2 cellular contexts compared by ENCODE assay signal in the genomic region with DNA sequence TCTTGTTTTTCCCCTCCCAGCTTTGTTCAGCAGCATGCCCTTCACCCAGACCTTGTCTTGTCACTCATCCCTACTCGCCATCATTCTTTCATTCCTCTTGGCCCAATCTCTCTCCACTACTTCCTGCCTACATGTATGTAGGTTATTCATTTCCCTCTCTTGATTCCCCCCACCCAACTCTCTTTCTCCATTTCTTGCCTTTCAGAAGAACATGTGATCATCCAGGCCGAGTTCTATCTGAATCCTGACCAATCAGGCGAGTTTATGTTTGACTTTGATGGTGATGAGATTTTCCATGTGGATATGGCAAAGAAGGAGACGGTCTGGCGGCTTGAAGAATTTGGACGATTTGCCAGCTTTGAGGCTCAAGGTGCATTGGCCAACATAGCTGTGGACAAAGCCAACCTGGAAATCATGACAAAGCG.
TF ChIP-seq lines count a peak whose summit lies in the region.

No MANE protein-coding gene starts in this region.

TF ChIP-seq in GM12891, 5 proteins besides CTCF, POLR2A, EP300 and RAD21:
- TF ChIP-seq SPI1 (IDR thresholded peaks at IDR 0.05; ENCODE audit: low read depth, low read length) = no peak
- TF ChIP-seq TAF1 (IDR thresholded peaks at IDR 0.05; ENCODE audit: low read depth, low read length) = no peak
- TF ChIP-seq POLR2AphosphoS5 (IDR thresholded peaks at IDR 0.05; ENCODE audit: low read depth, low read length) = peak; percentile 90
- 0 out of 2 replicates have a peak, but pooled peaks have one; percentile 47 for TF ChIP-seq POU2F2 (IDR thresholded peaks at IDR 0.05; ENCODE audit: low read depth, low read length)
- TF ChIP-seq PAX5 (IDR thresholded peaks at IDR 0.05; ENCODE audit: insufficient read depth, low read length, severe bottlenecking) = no peak

TF ChIP-seq in GM12878, 131 proteins besides CTCF, POLR2A, EP300 and RAD21:
- TF ChIP-seq, protein P1, sequence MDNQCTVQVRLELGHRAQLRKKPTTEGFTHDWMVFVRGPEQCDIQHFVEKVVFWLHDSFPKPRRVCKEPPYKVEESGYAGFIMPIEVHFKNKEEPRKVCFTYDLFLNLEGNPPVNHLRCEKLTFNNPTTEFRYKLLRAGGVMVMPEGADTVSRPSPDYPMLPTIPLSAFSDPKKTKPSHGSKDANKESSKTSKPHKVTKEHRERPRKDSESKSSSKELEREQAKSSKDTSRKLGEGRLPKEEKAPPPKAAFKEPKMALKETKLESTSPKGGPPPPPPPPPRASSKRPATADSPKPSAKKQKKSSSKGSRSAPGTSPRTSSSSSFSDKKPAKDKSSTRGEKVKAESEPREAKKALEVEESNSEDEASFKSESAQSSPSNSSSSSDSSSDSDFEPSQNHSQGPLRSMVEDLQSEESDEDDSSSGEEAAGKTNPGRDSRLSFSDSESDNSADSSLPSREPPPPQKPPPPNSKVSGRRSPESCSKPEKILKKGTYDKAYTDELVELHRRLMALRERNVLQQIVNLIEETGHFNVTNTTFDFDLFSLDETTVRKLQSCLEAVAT (IDR thresholded peaks at IDR 0.05) = peak; percentile 82
- TF ChIP-seq BMI1 (IDR thresholded peaks at IDR 0.05; ENCODE audit: borderline replicate concordance) (peak; percentile 63), RAD51 (IDR thresholded peaks at IDR 0.05) (peak; percentile 59; the same call in 1 of the 2 replicates), IKZF1 (conservative IDR thresholded peaks at IDR 0.05) (0 out of 2 replicates have a peak, but pooled peaks have one; percentile 25), TBL1XR1 (IDR thresholded peaks at IDR 0.05; ENCODE audit: low read depth, low read length) (no peak), HDGF (IDR thresholded peaks at IDR 0.05) (peak; percentile 83), ZSCAN29 (IDR thresholded peaks at IDR 0.05) (no peak), ATF7 (IDR thresholded peaks at IDR 0.05; ENCODE audit: low read depth) (0 out of 2 replicates have a peak, but pooled peaks have one; percentile 19), POU2F2 (IDR thresholded peaks at IDR 0.05; ENCODE audit: borderline replicate concordance, low read depth, low read length) (peak; percentile 59; the same call in 1 of the 3 replicates), SMAD1 (IDR thresholded peaks at IDR 0.05; ENCODE audit: low read depth, partially characterized antibody) (peak; percentile 38), PBX3 (IDR thresholded peaks at IDR 0.05; ENCODE audit: insufficient replicate concordance, low read depth, low read length) (peak; percentile 39), PKNOX1 (IDR thresholded peaks at IDR 0.05) (peak; percentile 88), SPI1 (IDR thresholded peaks at IDR 0.05; ENCODE audit: borderline replicate concordance, insufficient read depth, low read depth, low read length) (0 out of 2 replicates have a peak, but pooled peaks have one; percentile 7), CHD2 (IDR thresholded peaks at IDR 0.05; ENCODE audit: borderline replicate concordance, low read depth, low read length) (no peak), JUNB (IDR thresholded peaks at IDR 0.05) (no peak), POLR2AphosphoS5 (IDR thresholded peaks at IDR 0.05; ENCODE audit: low read length) (peak; percentile 65), NBN (IDR thresholded peaks at IDR 0.05) (0 out of 2 replicates have a peak, but pooled peaks have one; percentile 28), YY1 (IDR thresholded peaks at IDR 0.05; ENCODE audit: low read depth, low read length) (peak; percentile 36; the same call in 1 of the 2 replicates), ATF2 (IDR thresholded peaks at IDR 0.05; ENCODE audit: low read length) (peak; percentile 43; the same call in 1 of the 2 replicates), IKZF2 (IDR thresholded peaks at IDR 0.05) (peak; percentile 37 to 49; a peak in 3 of 4 replicates)
- TF ChIP-seq, protein P2, sequence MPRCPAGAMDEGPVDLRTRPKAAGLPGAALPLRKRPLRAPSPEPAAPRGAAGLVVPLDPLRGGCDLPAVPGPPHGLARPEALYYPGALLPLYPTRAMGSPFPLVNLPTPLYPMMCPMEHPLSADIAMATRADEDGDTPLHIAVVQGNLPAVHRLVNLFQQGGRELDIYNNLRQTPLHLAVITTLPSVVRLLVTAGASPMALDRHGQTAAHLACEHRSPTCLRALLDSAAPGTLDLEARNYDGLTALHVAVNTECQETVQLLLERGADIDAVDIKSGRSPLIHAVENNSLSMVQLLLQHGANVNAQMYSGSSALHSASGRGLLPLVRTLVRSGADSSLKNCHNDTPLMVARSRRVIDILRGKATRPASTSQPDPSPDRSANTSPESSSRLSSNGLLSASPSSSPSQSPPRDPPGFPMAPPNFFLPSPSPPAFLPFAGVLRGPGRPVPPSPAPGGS (IDR thresholded peaks at IDR 0.05; ENCODE audit: borderline replicate concordance, insufficient read depth, low read depth, low read length, poor library complexity, severe bottlenecking) = no peak
